Comparison of ENCODE assay signal across 8 cellular contexts in genomic region chr22:24521791-24522245, GRCh38. TPM values are rescaled to one million over a fixed set of nuclear protein-coding genes. Genes with fewer than 3 reads are reported as not detected.
DNase-seq lines count a peak whose midpoint lies in the region; FAIRE-seq and TF ChIP-seq lines count a peak whose summit lies in the region.

No MANE protein-coding gene starts in this region.

- no peak overlapping the region for H2AK5ac ChIP-seq in mesendoderm (ENCODE audit: low read length)

- intact Hi-C loops in uterus (cut with DNase I; ENCODE audit: low total_unique reads): no loop called here

- no peaks in the 10 kb centered on the region for H3K79me2 ChIP-seq in mesendoderm (ENCODE audit: control insufficient read depth, insufficient read depth, low read length)

- no peak overlapping the region for H3K4me3 Mint-ChIP-seq in T-helper 2 cell treated with Interferon-gamma antibody and Interleukin-4, amounts not matched to agents 5 μg/mL and 100 μg/mL, for 36 hours

- H3K4me1 Mint-ChIP-seq in T-helper 2 cell treated with Interferon-gamma antibody and Interleukin-4, amounts not matched to agents 5 μg/mL and 100 μg/mL, for 36 hours (ENCODE audit: low read depth): peaks cover 14% of the 10 kb centered on the region

- peak; percentile 90 for FAIRE-seq in GM18507 (lab: Jason Lieb, UNC)

- no peak overlapping the region for H4K8ac ChIP-seq in mesendoderm (ENCODE audit: low read depth, low read length)

- H3K4ac ChIP-seq in mesendoderm (ENCODE audit: low read depth, low read length): no peak overlapping the region

- H2BK5ac ChIP-seq in mesendoderm (ENCODE audit: low read length): no peak overlapping the region

- DNase-seq in AG08395 (ENCODE audit: low spot score) (peak; percentile 43), GM18507 (ENCODE audit: extremely low spot score, insufficient read length, low read depth) (peak; percentile 36), NCI-H1694 treated with DMSO at 0.1 percent for 48 hours (lab: John Stamatoyannopoulos, UW) (peak; percentile 38), choroid plexus epithelial cell (ENCODE audit: low read depth) (peak; percentile 84), mesendoderm (peak; percentile 95), uterus (no peak), NCI-H187 treated with DMSO at 0.1 percent for 48 hours (lab: John Stamatoyannopoulos, UW) (no peak)
- peak; percentile 39 for DNase-seq in T-helper 2 cell treated with Interferon-gamma antibody and Interleukin-4, amounts not matched to agents 5 μg/mL and 100 μg/mL, for 36 hours (ENCODE audit: low spot score)

- H3K27me3 ChIP-seq in mesendoderm (ENCODE audit: insufficient read depth, low read length, poor library complexity) (no peaks in the 10 kb centered on the region), uterus (no peaks in the 10 kb centered on the region)

- H3K9ac ChIP-seq in mesendoderm (ENCODE audit: low read length): peak overlapping the region; percentile 53

- H2BK120ac ChIP-seq in mesendoderm (ENCODE audit: low read depth, low read length): no peak overlapping the region

- H3K27ac Mint-ChIP-seq in T-helper 2 cell treated with Interferon-gamma antibody and Interleukin-4, amounts not matched to agents 5 μg/mL and 100 μg/mL, for 36 hours: no peak overlapping the region

- WGBS in mesendoderm (ENCODE audit: extremely low coverage, insufficient coverage, low lambda C conversion rate): no CpG with 5 or more reads among the region's 8 CpGs

- H3K9me3 Mint-ChIP-seq in T-helper 2 cell treated with Interferon-gamma antibody and Interleukin-4, amounts not matched to agents 5 μg/mL and 100 μg/mL, for 36 hours: no peaks in the 10 kb centered on the region

- peaks cover 3% of the 10 kb centered on the region for H3K27me3 Mint-ChIP-seq in T-helper 2 cell treated with Interferon-gamma antibody and Interleukin-4, amounts not matched to agents 5 μg/mL and 100 μg/mL, for 36 hours (ENCODE audit: low read depth)

- no peak for TF ChIP-seq POLR2A in uterus (IDR thresholded peaks at IDR 0.05)

- H3K27ac ChIP-seq in mesendoderm (ENCODE audit: low read depth, low read length): no peak overlapping the region
- no peak overlapping the region for H3K27ac ChIP-seq in uterus

- H3K18ac ChIP-seq in mesendoderm (ENCODE audit: low read length): no peak overlapping the region

- no peaks in the 10 kb centered on the region for H3K36me3 Mint-ChIP-seq in T-helper 2 cell treated with Interferon-gamma antibody and Interleukin-4, amounts not matched to agents 5 μg/mL and 100 μg/mL, for 36 hours (ENCODE audit: low read depth)

- H3K56ac ChIP-seq in mesendoderm (ENCODE audit: low read length): peak overlapping the region; percentile 87

- H3K36me3 ChIP-seq in mesendoderm (ENCODE audit: control insufficient read depth, insufficient read depth, low read length) (no peaks in the 10 kb centered on the region), uterus (no peaks in the 10 kb centered on the region)

- H4K5ac ChIP-seq in mesendoderm (ENCODE audit: low read length): no peak overlapping the region

- no peak overlapping the region for H3K4me2 ChIP-seq in mesendoderm (ENCODE audit: low read length)

- no peak overlapping the region for H3K4me3 ChIP-seq in choroid plexus epithelial cell (ENCODE audit: low read depth, low read length)
- H3K4me3 ChIP-seq in mesendoderm (ENCODE audit: low read length): no peak overlapping the region
- H3K4me3 ChIP-seq in uterus: no peak overlapping the region

- no peaks in the 10 kb centered on the region for H3K9me3 ChIP-seq in uterus

- no peak overlapping the region for H3K23ac ChIP-seq in mesendoderm (ENCODE audit: low read length)

- no peaks in the 10 kb centered on the region for H3K79me1 ChIP-seq in mesendoderm (ENCODE audit: low read length)

- H3K4me1 ChIP-seq in mesendoderm (ENCODE audit: control insufficient read depth, low read depth, low read length) (peaks cover 2% of the 10 kb centered on the region), uterus (no peaks in the 10 kb centered on the region)

- no peak overlapping the region for H2BK15ac ChIP-seq in mesendoderm (replicated peaks; ENCODE audit: low read depth)

- peak; percentile 77 for TF ChIP-seq CTCF in choroid plexus epithelial cell (conservative IDR thresholded peaks at IDR 0.05; ENCODE audit: low read depth, low read length)
- TF ChIP-seq CTCF in uterus (IDR thresholded peaks at IDR 0.05): peak in 3 of 4 experiments; percentile 4 to 31 (median 29)

RNA-seq across cellular contexts. Expression of gene UPB1, which starts 26.7 kb away (rescaled TPM):
- 0.01 TPM for polyA plus RNA-seq in mesendoderm (2013, experiment 1 of 2)
- not detected for polyA plus RNA-seq in mesendoderm (2013, experiment 2 of 2)
- 1 to 10 TPM in 1 of 4 donors, under 1 TPM in 1, not detected in 2; 0.83 to 2.7 TPM for total RNA-seq in uterus

RNA-seq across cellular contexts. Expression of gene GUCD1, which starts 33.1 kb away (rescaled TPM):
- 55.2 TPM for polyA plus RNA-seq in mesendoderm (2013, experiment 1 of 2)
- polyA plus RNA-seq in mesendoderm (2013, experiment 2 of 2): 52.5 TPM
- total RNA-seq in uterus: 10 to 100 TPM; 26.4 to 68.2 (median 44.9) TPM

RNA-seq across cellular contexts. Expression of gene SNRPD3, which starts 34.0 kb away (rescaled TPM):
- polyA plus RNA-seq in mesendoderm (2013, experiment 1 of 2): 174 TPM
- polyA plus RNA-seq in mesendoderm (2013, experiment 2 of 2): 173 TPM
- total RNA-seq in uterus: 100 to 1,000 TPM in 2 of 4 donors, 10 to 100 TPM in 2; 42.6 to 189 (median 85.1) TPM

Comparison
In these comparisons a context has a peak if more than half of its experiments do, and no peak if none do; other contexts are left out.
1. DNase-seq: peak in AG08395 (single experiment), GM18507 (single experiment), NCI-H1694 treated with DMSO at 0.1 percent for 48 hours (single experiment), T-helper 2 cell treated with Interferon-gamma antibody and Interleukin-4, amounts not matched to agents 5 μg/mL and 100 μg/mL, for 36 hours (single experiment), choroid plexus epithelial cell (single experiment) and mesendoderm (single experiment); none in uterus (0 of 2) and NCI-H187 treated with DMSO at 0.1 percent for 48 hours (single experiment).